18 cellular contexts compared by ENCODE assay signal in genomic region chr13:72998012-72998411, GRCh38.
DNase-seq lines count a peak whose midpoint lies in the region; ATAC-seq, FAIRE-seq and TF ChIP-seq lines count a peak whose summit lies in the region.
"Had no signal": no experiment of that assay in that cellular context is flagged by ENCODE, and none has a peak within 500 bp of the region (broad histone marks: within the 10 kb centered on the region; RNA-seq: fewer than 3 reads in every experiment).

No MANE protein-coding gene starts in this region.

- TF ChIP-seq CTCF in A549 (IDR thresholded peaks at IDR 0.05) (no peak), IMR-90 (conservative IDR thresholded peaks at IDR 0.05; ENCODE audit: low read depth, low read length) (no peak), K562 (IDR thresholded peaks at IDR 0.05 in 2 of 3, conservative IDR thresholded peaks at IDR 0.05 in 1 of 3; ENCODE audit: insufficient read depth in 2 of 3, low read depth in 1 of 3, low read length in 3 of 3) (no peak)

- WGBS in A549 (ENCODE audit: missing lambda C conversion rate): 92% methylated on average over 4 of the region's 4 CpGs
- WGBS in IMR-90 (ENCODE audit: extremely low coverage in 2 of 2, insufficient read length in 1 of 2), 2 experiments: no CpG with 5 or more reads among the region's 4 CpGs
- 94% methylated on average over 3 of the region's 4 CpGs for WGBS in K562 (ENCODE audit: insufficient coverage, low coverage, missing lambda C conversion rate)

- H2AFZ ChIP-seq in IMR-90 (replicated peaks; ENCODE audit: low read length, poor library complexity): no peak overlapping the region
- H2AFZ ChIP-seq in K562 (ENCODE audit: low read depth, low read length): no peak overlapping the region

- no peak overlapping the region for H4K8ac ChIP-seq in IMR-90 (ENCODE audit: low read depth in 2 of 2, low read length in 2 of 2)

- FAIRE-seq in A549 (lab: Jason Lieb, UNC): no peak
- no peak for FAIRE-seq in K562 (lab: Jason Lieb, UNC)
- FAIRE-seq: A204.1, G401.6 had no signal

- intact Hi-C loops in IMR-90 (cut with micrococcal nuclease) (no loop called here), K562 (cut with micrococcal nuclease) (no loop called here)

- no peak overlapping the region for H2BK5ac ChIP-seq in IMR-90 (ENCODE audit: low read depth, low read length, poor library complexity, severe bottlenecking)

- H3K9me1 ChIP-seq in IMR-90 (ENCODE audit: insufficient read depth, low read length): no peaks in the 10 kb centered on the region
- H3K9me1 ChIP-seq in K562 (ENCODE audit: control insufficient read depth, insufficient read depth, low read length): no peaks in the 10 kb centered on the region

- H2AK9ac ChIP-seq in IMR-90 (replicated peaks; ENCODE audit: low read depth, low read length, poor library complexity): no peak overlapping the region

- dilution Hi-C loops in IMR-90 (cut with HindIII; ENCODE audit: low sequenced_read_pairs, unreplicated experiment): no loop called here

- H3K79me2 ChIP-seq in K562 (ENCODE audit: control insufficient read depth, insufficient read depth, low read length): no peaks in the 10 kb centered on the region

- no peak overlapping the region for H3K56ac ChIP-seq in IMR-90 (ENCODE audit: extremely low read depth, insufficient read depth, low read length)

- H3K4me2 ChIP-seq in A549 (no peak overlapping the region), IMR-90 (ENCODE audit: low read depth, low read length) (no peak overlapping the region), K562 (ENCODE audit: insufficient read depth, low read length) (no peak overlapping the region)
- H3K4me2 ChIP-seq: BLaER1 treated with 17β-estradiol and CSF1 and Interleukin-3, amounts not matched to agents 10 nM and 100 nM had no signal

- no peak for ATAC-seq in A549
- ATAC-seq in IMR-90 (ENCODE audit: low read depth): no peak
- ATAC-seq in K562: no peak
- ATAC-seq: CD8-positive, alpha-beta T cell had no signal

- H3K18ac ChIP-seq in IMR-90 (ENCODE audit: low read depth, low read length): no peak overlapping the region

- H4K5ac ChIP-seq in IMR-90 (ENCODE audit: low read depth, low read length): no peak overlapping the region

- no peak overlapping the region for H3K4ac ChIP-seq in IMR-90 (ENCODE audit: low read depth, low read length)

- BruUV-seq in IMR-90 (replicated peaks; lab: Mats Ljungman, UMichigan) (no TSS peak), K562 (replicated peaks; lab: Mats Ljungman, UMichigan) (no TSS peak)

- H2AK5ac ChIP-seq in IMR-90 (ENCODE audit: low read depth, low read length): no peak overlapping the region

- H3K4me1 ChIP-seq in A549 (peaks cover 4% of the 10 kb centered on the region; the same call in 1 of the 3 replicates), IMR-90 (ENCODE audit: control insufficient read depth, insufficient read depth, low read length) (no peaks in the 10 kb centered on the region), K562 (replicated peaks in 1 of 2; ENCODE audit: control insufficient read depth in 2 of 2, insufficient read depth in 2 of 2, low read length in 2 of 2) (no peaks in the 10 kb centered on the region; a peak in 1 of 5 replicates)

- no peak overlapping the region for H3K27ac ChIP-seq in A549
- H3K27ac ChIP-seq in IMR-90 (ENCODE audit: insufficient read depth, low read length): no peak overlapping the region
- H3K27ac ChIP-seq in K562 (ENCODE audit: extremely low read depth, low read depth, low read length): no peak overlapping the region
- H3K27ac ChIP-seq: BLaER1 treated with 17β-estradiol and CSF1 and Interleukin-3, amounts not matched to agents 10 nM and 100 nM; C4-2B had no signal

- in situ Hi-C loops in IMR-90 (cut with MboI; ENCODE audit: low sequenced_read_pairs) (no loop called here), K562 (cut with MboI) (no loop called here)

- H2BK120ac ChIP-seq in IMR-90 (ENCODE audit: low read depth, low read length): no peak overlapping the region

- TF ChIP-seq POLR2A in A549 (IDR thresholded peaks at IDR 0.05; ENCODE audit: low read length) (no peak), IMR-90 (IDR thresholded peaks at IDR 0.05; ENCODE audit: low read depth, low read length) (no peak), K562 (conservative IDR thresholded peaks at IDR 0.05) (no peak)

- POLR2A ChIA-PET in A549 (lab: Yijun Ruan, JAX): no interaction called here
- POLR2A ChIA-PET in IMR-90 (lab: Charles Lee; ENCODE audit: unreplicated experiment): no interaction called here
- POLR2A ChIA-PET in K562 (lab: Yijun Ruan, JAX): no interaction called here

- no peaks in the 10 kb centered on the region for H3K79me1 ChIP-seq in IMR-90 (ENCODE audit: low read depth in 1 of 2, low read length in 2 of 2)

- no peaks in the 10 kb centered on the region for H4K20me1 ChIP-seq in IMR-90 (ENCODE audit: insufficient read depth, low read length)
- H4K20me1 ChIP-seq in K562 (replicated peaks; ENCODE audit: control insufficient read depth, insufficient read depth, low read length): no peaks in the 10 kb centered on the region
- H4K20me1 ChIP-seq: BLaER1 treated with 17β-estradiol and CSF1 and Interleukin-3, amounts not matched to agents 10 nM and 100 nM had no signal

- H2BK15ac ChIP-seq in IMR-90 (ENCODE audit: low read depth, low read length): no peak overlapping the region

- H3K9me3 ChIP-seq in A549 (no peaks in the 10 kb centered on the region), IMR-90 (ENCODE audit: control insufficient read depth, insufficient read depth, low read length) (no peaks in the 10 kb centered on the region), K562 (replicated peaks; ENCODE audit: control insufficient read depth, insufficient read depth, low read depth, low read length) (no peaks in the 10 kb centered on the region)
- H3K9me3 ChIP-seq: BLaER1 treated with 17β-estradiol and CSF1 and Interleukin-3, amounts not matched to agents 10 nM and 100 nM; Caco-2 had no signal

- H3K14ac ChIP-seq in IMR-90 (replicated peaks; ENCODE audit: low read depth, low read length): no peak overlapping the region

- H3K9ac ChIP-seq in IMR-90 (ENCODE audit: low read depth, low read length) (no peak overlapping the region), K562 (ENCODE audit: insufficient read depth in 1 of 2, low read depth in 2 of 2, low read length in 2 of 2) (no peak overlapping the region)
- H3K9ac ChIP-seq: BLaER1 treated with 17β-estradiol and CSF1 and Interleukin-3, amounts not matched to agents 10 nM and 100 nM had no signal

- H2BK20ac ChIP-seq in IMR-90 (ENCODE audit: low read depth, low read length): no peak overlapping the region

- DNase-seq in A549 (ENCODE audit: low read depth in 1 of 2, low spot score in 1 of 2) (no peak), IMR-90 (no peak), K562 (ENCODE audit: extremely low read depth in 1 of 4, low spot score in 3 of 4) (no peak), amygdala (lab: John Stamatoyannopoulos, UW) (no peak), GM19240 (ENCODE audit: insufficient read length, low spot score) (no peak)
- no peak for DNase-seq in activated CD8-positive, alpha-beta memory T cell treated with anti-CD3 and anti-CD28 coated beads for 24 hours
- DNase-seq: 8988T; AML-193; Caco-2; Calu3; CD4-positive, alpha-beta T cell; CD8-positive, alpha-beta T cell; DMS79 treated with DMSO at 0.1 percent for 48 hours; GF-D8 had no signal

- no peaks in the 10 kb centered on the region; the same call in 1 of the 2 replicates for H3K36me3 ChIP-seq in IMR-90 (ENCODE audit: control insufficient read depth, insufficient read depth, low read length)
- peaks cover 8% of the 10 kb centered on the region; the same call in 1 of the 3 replicates for H3K36me3 ChIP-seq in K562 (ENCODE audit: control insufficient read depth, insufficient read depth, low read length)

- H4K91ac ChIP-seq in IMR-90 (ENCODE audit: insufficient read depth, low read depth, low read length): no peak overlapping the region

- CTCF ChIA-PET in A549 (lab: Yijun Ruan, JAX): interaction anchor here (0.6 kb wide), 1 partner anchor 116 kb away, joined by 3 read pairs; no protein-coding TSS in a partner anchor
- CTCF ChIA-PET in IMR-90 (lab: Yijun Ruan, JAX): no interaction called here
- CTCF ChIA-PET in K562 (lab: Yijun Ruan, JAX; ENCODE audit: low intra/inter-chr PET ratio): no interaction called here

- no peak overlapping the region for H3K4me3 ChIP-seq in A549
- H3K4me3 ChIP-seq in IMR-90 (ENCODE audit: insufficient read depth, low read depth, low read length): no peak overlapping the region
- no peak overlapping the region for H3K4me3 ChIP-seq in K562
- H3K4me3 ChIP-seq: BLaER1 treated with 17β-estradiol and CSF1 and Interleukin-3, amounts not matched to agents 10 nM and 100 nM had no signal

- H3K27me3 ChIP-seq in IMR-90 (ENCODE audit: control insufficient read depth, insufficient read depth, low read length) (no peaks in the 10 kb centered on the region), K562 (ENCODE audit: control insufficient read depth in 2 of 2, insufficient read depth in 2 of 2, low read length in 2 of 2) (no peaks in the 10 kb centered on the region)
- H3K27me3 ChIP-seq: BLaER1 treated with 17β-estradiol and CSF1 and Interleukin-3, amounts not matched to agents 10 nM and 100 nM had no signal

- TF ChIP-seq RAD21 in A549 (conservative IDR thresholded peaks at IDR 0.05 in 1 of 2, IDR thresholded peaks at IDR 0.05 in 1 of 2) (no peak), IMR-90 (IDR thresholded peaks at IDR 0.05; ENCODE audit: low read length) (no peak), K562 (CRISPR knock-in tag; conservative IDR thresholded peaks at IDR 0.05 in 1 of 2, IDR thresholded peaks at IDR 0.05 in 1 of 2) (no peak)

- TF ChIP-seq EP300 in A549 (IDR thresholded peaks at IDR 0.05) (no peak), K562 (IDR thresholded peaks at IDR 0.05; ENCODE audit: low read length) (no peak)

- H3K23ac ChIP-seq in IMR-90 (ENCODE audit: low read depth, low read length): no peak overlapping the region

TF ChIP-seq in A549, 52 proteins besides CTCF, POLR2A, EP300 and RAD21 (continues in another document):
- TF ChIP-seq CBX2 (IDR thresholded peaks at IDR 0.05; ENCODE audit: borderline replicate concordance, low read depth) (no peak), GATA3 (IDR thresholded peaks at IDR 0.05; ENCODE audit: borderline replicate concordance) (no peak)

TF ChIP-seq in IMR-90, 13 proteins besides CTCF, POLR2A, EP300 and RAD21:
- TF ChIP-seq SMC3 (IDR thresholded peaks at IDR 0.05; ENCODE audit: low read depth, low read length) (no peak), RFX5 (IDR thresholded peaks at IDR 0.05; ENCODE audit: low read depth, low read length) (no peak), MAFK (IDR thresholded peaks at IDR 0.05; ENCODE audit: low read depth, low read length) (peak; percentile 72)

TF ChIP-seq in K562, 482 proteins besides CTCF, POLR2A, EP300 and RAD21 (continues in another document):
- TF ChIP-seq PRMT5 (CRISPR knock-in tag; IDR thresholded peaks at IDR 0.05) (no peak), ZNF589 (CRISPR knock-in tag; IDR thresholded peaks at IDR 0.05; ENCODE audit: low read depth) (no peak), ZNF764 (CRISPR knock-in tag; IDR thresholded peaks at IDR 0.05; ENCODE audit: low read depth) (no peak), CTBP1 (IDR thresholded peaks at IDR 0.05; ENCODE audit: borderline replicate concordance) (no peak), ZNF165 (CRISPR knock-in tag; IDR thresholded peaks at IDR 0.05; ENCODE audit: borderline replicate concordance) (no peak), CGGBP1 (CRISPR knock-in tag; IDR thresholded peaks at IDR 0.05) (no peak)

Comparison
In these comparisons a context has a peak if more than half of its experiments do, and no peak if none do; other contexts are left out.
1. Of the 35 proteins assayed by ChIP-seq in both K562 and A549: peak only in K562: none; only in A549: MAFK; in both: none; in neither: 34.